6 cellular contexts compared by ENCODE assay signal in genomic region chr12:113186033-113186365, GRCh38. TPM values are rescaled to one million over a fixed set of nuclear protein-coding genes. Genes with fewer than 3 reads are reported as not detected.
DNase-seq lines count a peak whose midpoint lies in the region; ATAC-seq, FAIRE-seq and TF ChIP-seq lines count a peak whose summit lies in the region.

No MANE protein-coding gene starts in this region.

- H3K9me1 ChIP-seq in K562 (ENCODE audit: control insufficient read depth, insufficient read depth, low read length), result no peaks in the 10 kb centered on the region

- no TSS peak for BruUV-seq in K562 (replicated peaks; lab: Mats Ljungman, UMichigan)

- H3F3A ChIP-seq in neural cell (ENCODE audit: insufficient read depth, low read length, poor library complexity, severe bottlenecking), result no peaks in the 10 kb centered on the region

- H2AFZ ChIP-seq in K562 (ENCODE audit: low read depth, low read length), result peak overlapping the region; percentile 97
- peak overlapping the region; percentile 80 for H2AFZ ChIP-seq in neural cell (ENCODE audit: low read depth, low read length)

- TF ChIP-seq EP300 in K562 (IDR thresholded peaks at IDR 0.05; ENCODE audit: low read length) (no peak), neural cell (conservative IDR thresholded peaks at IDR 0.05; ENCODE audit: poor library complexity, severe bottlenecking) (no peak)

- H3K9ac ChIP-seq in K562 (ENCODE audit: insufficient read depth in 1 of 2, low read depth in 2 of 2, low read length in 2 of 2) (peak overlapping the region; percentile 96 to 100), neural cell (ENCODE audit: low read length) (peak overlapping the region; percentile 83)

- ATAC-seq in K562, result peak; percentile 1; the same call in 2 of the 3 replicates
- ATAC-seq in HG03565 (IDR thresholded peaks at IDR 0.05; ENCODE audit: unreplicated experiment), result no peak

- H4K20me1 ChIP-seq in K562 (replicated peaks; ENCODE audit: control insufficient read depth, insufficient read depth, low read length), result no peaks in the 10 kb centered on the region; the same call in 1 of the 2 replicates
- H4K20me1 ChIP-seq in neural cell (ENCODE audit: insufficient read depth), result no peaks in the 10 kb centered on the region

- TF ChIP-seq CTCF in K562 (IDR thresholded peaks at IDR 0.05 in 2 of 3, conservative IDR thresholded peaks at IDR 0.05 in 1 of 3; ENCODE audit: insufficient read depth in 2 of 3, low read depth in 1 of 3, low read length in 3 of 3) (no peak), neural cell (IDR thresholded peaks at IDR 0.05; ENCODE audit: poor library complexity, severe bottlenecking) (no peak)

- H3K9me2 ChIP-seq in neural cell (ENCODE audit: insufficient read depth, low read length), result no peaks in the 10 kb centered on the region

- peaks cover 33 to 38% of the 10 kb centered on the region in 2 experiments; a peak in 4 of 5 replicates for H3K4me1 ChIP-seq in K562 (replicated peaks in 1 of 2; ENCODE audit: control insufficient read depth in 2 of 2, insufficient read depth in 2 of 2, low read length in 2 of 2)

- H3K4me2 ChIP-seq in K562 (ENCODE audit: insufficient read depth, low read length) (peak overlapping the region; percentile 84), neural cell (ENCODE audit: low read length) (peak overlapping the region; percentile 91)

- H3K27ac ChIP-seq in K562 (ENCODE audit: extremely low read depth, low read depth, low read length), result peak overlapping the region; percentile 97
- H3K27ac ChIP-seq in neural cell (ENCODE audit: low read length), result peak overlapping the region; percentile 77

- DNase-seq in NCI-H2227 (lab: John Stamatoyannopoulos, UW; ENCODE audit: unreplicated experiment) (peak; percentile 52), NCI-H2227 treated with DMSO at 0.1 percent for 48 hours (lab: John Stamatoyannopoulos, UW) (no peak), K562 (ENCODE audit: extremely low read depth in 1 of 4, low spot score in 3 of 4) (peak in 1 of 4 experiments; percentile 65), GM19238 (ENCODE audit: insufficient read length, low spot score) (no peak)

- H3K36me3 ChIP-seq in K562 (ENCODE audit: control insufficient read depth, insufficient read depth, low read length) (peaks cover 55% of the 10 kb centered on the region), neural cell (ENCODE audit: insufficient read depth, low read length) (no peaks in the 10 kb centered on the region)

- no peak for TF ChIP-seq POLR2A in K562 (conservative IDR thresholded peaks at IDR 0.05)

- no peak for TF ChIP-seq RAD21 in K562 (CRISPR knock-in tag; conservative IDR thresholded peaks at IDR 0.05 in 1 of 2, IDR thresholded peaks at IDR 0.05 in 1 of 2)
- no peak for TF ChIP-seq RAD21 in neural cell (conservative IDR thresholded peaks at IDR 0.05)

- intact Hi-C loops in K562 (cut with micrococcal nuclease), result no loop called here

- H3K27me3 ChIP-seq in K562 (ENCODE audit: control insufficient read depth in 2 of 2, insufficient read depth in 2 of 2, low read length in 2 of 2) (no peaks in the 10 kb centered on the region), neural cell (ENCODE audit: insufficient read depth, low read depth, low read length) (no peaks in the 10 kb centered on the region)

- in situ Hi-C loops in K562 (cut with MboI), result loop anchor here (25.0 kb wide), 1 partner anchor 226 kb away; the partner anchor contains the start of genes SDS and SDSL

- H3K79me2 ChIP-seq in K562 (ENCODE audit: control insufficient read depth, insufficient read depth, low read length) (peaks cover 70% of the 10 kb centered on the region), neural cell (replicated peaks; ENCODE audit: insufficient read depth, low read length) (peaks cover 13% of the 10 kb centered on the region)

- H3K9me3 ChIP-seq in K562 (replicated peaks; ENCODE audit: control insufficient read depth, insufficient read depth, low read depth, low read length) (no peaks in the 10 kb centered on the region), neural cell (ENCODE audit: low read length) (no peaks in the 10 kb centered on the region)

- FAIRE-seq in K562 (lab: Jason Lieb, UNC), result no peak

- WGBS in K562 (ENCODE audit: insufficient coverage, low coverage, missing lambda C conversion rate), result 2% methylated on average over 11 of the region's 11 CpGs

- POLR2A ChIA-PET in K562 (lab: Yijun Ruan, JAX), result interaction anchor here (0.5 to 1.4 kb wide), 5 partner anchors 10 to 1003 kb away, joined by 3 to 4 read pairs (median 3); no protein-coding TSS in a partner anchor

- CTCF ChIA-PET in K562 (lab: Yijun Ruan, JAX; ENCODE audit: low intra/inter-chr PET ratio), result no interaction called here

- H3K4me3 ChIP-seq in K562 (peak overlapping the region; percentile 91), neural cell (ENCODE audit: low read length) (peak overlapping the region; percentile 90)

RNA-seq across cellular contexts. Expression of gene RITA1, which starts 0.5 kb away (rescaled TPM):
- total RNA-seq in K562 (2011; cell fraction: chromatin; rRNA removed; ENCODE audit: low replicate concordance), result 9.9 and 32.6 TPM in 2 replicates
- 18.9 and 25.0 TPM in 2 replicates for total RNA-seq in K562 (2011; cell fraction: nucleolus; rRNA removed)
- total RNA-seq in K562 (2011; cell fraction: nucleoplasm; rRNA removed), result 17.7 and 18.0 TPM in 2 replicates
- 40.4 and 52.0 TPM in 2 replicates for total RNA-seq in K562 (2014; rRNA removed)
- 12.7 and 15.6 TPM in 2 replicates for total RNA-seq in K562 (2014; rRNA removed; fragmentation: Illumina TruSeq; extraction: Trizol)
- 34.3 and 36.7 TPM in 2 replicates for total RNA-seq in K562 (2015; rRNA removed; fragmentation: Illumina TruSeq; extraction: Trizol)
- total RNA-seq in K562 (2021), result 34.9 and 38.9 TPM in 2 replicates
- 17.6 and 17.9 TPM in 2 replicates for polyA plus RNA-seq in K562 (2011; rRNA removed)
- 23.1 and 48.6 TPM in 2 replicates for polyA plus RNA-seq in K562 (2011; cell fraction: cytosol; rRNA removed)
- 10.9 and 15.7 TPM in 2 replicates for polyA plus RNA-seq in K562 (2011; cell fraction: nucleus; rRNA removed)
- polyA plus RNA-seq in K562 (2012), result 23.0 and 27.5 TPM in 2 replicates
- 18.0 and 27.7 TPM in 2 replicates for polyA plus RNA-seq in K562 (2014; fragmentation: Illumina TruSeq; extraction: Trizol)
- 1 to 10 TPM; 2.8 to 3.5 TPM for polyA plus RNA-seq in K562 (2014; fragmentation: Nextera tagmentation; extraction: Ambion mirVana)
- 26.4 and 35.0 TPM in 2 replicates for polyA plus RNA-seq in K562 (2014; rRNA removed)
- 10.0 and 13.0 TPM in 2 replicates for polyA minus RNA-seq in K562 (2011; rRNA and poly(A)+ RNA removed)
- polyA minus RNA-seq in K562 (2011; cell fraction: cytosol; rRNA and poly(A)+ RNA removed), result 12.1 and 15.7 TPM in 2 replicates
- polyA minus RNA-seq in K562 (2011; cell fraction: nucleus; rRNA and poly(A)+ RNA removed), result 11.0 and 11.4 TPM in 2 replicates
- 22.8 and 23.3 TPM in 2 replicates for polyA plus RNA-seq in neural cell
- polyA minus RNA-seq in neural cell, result 21.4 and 23.9 TPM in 2 replicates

RNA-seq across cellular contexts. Expression of gene DDX54, which starts 0.7 kb away (rescaled TPM):
- total RNA-seq in K562 (2011; cell fraction: chromatin; rRNA removed; ENCODE audit: low replicate concordance), result 60.9 and 181 TPM in 2 replicates
- 87.0 and 87.2 TPM in 2 replicates for total RNA-seq in K562 (2011; cell fraction: nucleolus; rRNA removed)
- 56.8 and 61.4 TPM in 2 replicates for total RNA-seq in K562 (2011; cell fraction: nucleoplasm; rRNA removed)
- total RNA-seq in K562 (2014; rRNA removed) (100 and 135 TPM in 2 replicates), K562 (2014; rRNA removed; fragmentation: Illumina TruSeq; extraction: Trizol) (23.9 and 25.8 TPM in 2 replicates), K562 (2015; rRNA removed; fragmentation: Illumina TruSeq; extraction: Trizol) (48.5 and 51.4 TPM in 2 replicates), K562 (2021) (128 and 132 TPM in 2 replicates)
- polyA plus RNA-seq in K562 (2011; rRNA removed) (56.6 and 80.5 TPM in 2 replicates), K562 (2014; fragmentation: Illumina TruSeq; extraction: Trizol) (44.4 and 77.7 TPM in 2 replicates), K562 (2014; fragmentation: Nextera tagmentation; extraction: Ambion mirVana) (1 to 10 TPM; 1.4 to 3.1 TPM), K562 (2014; rRNA removed) (74.4 and 107 TPM in 2 replicates), neural cell (52.2 and 63.3 TPM in 2 replicates)
- polyA plus RNA-seq in K562 (2011; cell fraction: cytosol; rRNA removed), result 71.0 and 78.8 TPM in 2 replicates
- 76.8 and 95.6 TPM in 2 replicates for polyA plus RNA-seq in K562 (2011; cell fraction: nucleus; rRNA removed)
- 48.8 and 67.9 TPM in 2 replicates for polyA plus RNA-seq in K562 (2012)
- polyA minus RNA-seq in K562 (2011; rRNA and poly(A)+ RNA removed), result 47.0 and 50.2 TPM in 2 replicates
- polyA minus RNA-seq in K562 (2011; cell fraction: cytosol; rRNA and poly(A)+ RNA removed), result 52.1 and 64.3 TPM in 2 replicates
- 31.1 and 49.1 TPM in 2 replicates for polyA minus RNA-seq in K562 (2011; cell fraction: nucleus; rRNA and poly(A)+ RNA removed)
- 26.1 and 28.0 TPM in 2 replicates for polyA minus RNA-seq in neural cell

RNA-seq across cellular contexts. Expression of gene TPCN1, which starts 35.3 kb away (rescaled TPM):
- 112 and 252 TPM in 2 replicates for total RNA-seq in K562 (2011; cell fraction: chromatin; rRNA removed; ENCODE audit: low replicate concordance)
- 110 and 123 TPM in 2 replicates for total RNA-seq in K562 (2011; cell fraction: nucleolus; rRNA removed)
- total RNA-seq in K562 (2011; cell fraction: nucleoplasm; rRNA removed), result 98.7 and 108 TPM in 2 replicates
- total RNA-seq in K562 (2014; rRNA removed), result 6.4 and 9.2 TPM in 2 replicates
- 5.5 and 6.1 TPM in 2 replicates for total RNA-seq in K562 (2014; rRNA removed; fragmentation: Illumina TruSeq; extraction: Trizol)
- 7.4 and 7.8 TPM in 2 replicates for total RNA-seq in K562 (2015; rRNA removed; fragmentation: Illumina TruSeq; extraction: Trizol)
- 23.8 and 27.2 TPM in 2 replicates for total RNA-seq in K562 (2021)
- polyA plus RNA-seq in K562 (2011; rRNA removed), result 12.8 and 18.9 TPM in 2 replicates
- 8.0 and 10.3 TPM in 2 replicates for polyA plus RNA-seq in K562 (2011; cell fraction: cytosol; rRNA removed)
- 137 and 160 TPM in 2 replicates for polyA plus RNA-seq in K562 (2011; cell fraction: nucleus; rRNA removed)
- 20.9 and 33.9 TPM in 2 replicates for polyA plus RNA-seq in K562 (2012)
- 16.2 and 17.0 TPM in 2 replicates for polyA plus RNA-seq in K562 (2014; fragmentation: Illumina TruSeq; extraction: Trizol)
- polyA plus RNA-seq in K562 (2014; fragmentation: Nextera tagmentation; extraction: Ambion mirVana), result 1 to 10 TPM in 1 of 2 experiments, under 1 TPM in 1; 0.80 to 1.1 TPM
- polyA plus RNA-seq in K562 (2014; rRNA removed), result 19.2 and 19.3 TPM in 2 replicates
- polyA minus RNA-seq in K562 (2011; rRNA and poly(A)+ RNA removed), result 7.8 and 12.1 TPM in 2 replicates
- polyA minus RNA-seq in K562 (2011; cell fraction: cytosol; rRNA and poly(A)+ RNA removed), result 17.9 and 21.8 TPM in 2 replicates
- polyA minus RNA-seq in K562 (2011; cell fraction: nucleus; rRNA and poly(A)+ RNA removed), result 30.6 and 40.4 TPM in 2 replicates
- 3.8 and 4.0 TPM in 2 replicates for polyA plus RNA-seq in neural cell
- 2.2 and 2.3 TPM in 2 replicates for polyA minus RNA-seq in neural cell

RNA-seq across cellular contexts. Expression of gene CFAP73, which starts 36.5 kb away (rescaled TPM):
- total RNA-seq in K562 (2011; cell fraction: chromatin; rRNA removed; ENCODE audit: low replicate concordance), result not detected in 2 replicates
- not detected in 2 replicates for total RNA-seq in K562 (2011; cell fraction: nucleolus; rRNA removed)
- not detected in 2 replicates for total RNA-seq in K562 (2011; cell fraction: nucleoplasm; rRNA removed)
- total RNA-seq in K562 (2014; rRNA removed) (not detected in 2 replicates), K562 (2014; rRNA removed; fragmentation: Illumina TruSeq; extraction: Trizol) (not detected in 2 replicates), K562 (2015; rRNA removed; fragmentation: Illumina TruSeq; extraction: Trizol) (not detected in 2 replicates), K562 (2021) (not detected in 2 replicates)
- polyA plus RNA-seq in K562 (2011; rRNA removed) (not detected in 2 replicates), K562 (2014; fragmentation: Illumina TruSeq; extraction: Trizol) (not detected in 2 replicates), K562 (2014; fragmentation: Nextera tagmentation; extraction: Ambion mirVana) (not detected), K562 (2014; rRNA removed) (not detected in 2 replicates), neural cell (not detected in 2 replicates)
- not detected in 2 replicates for polyA plus RNA-seq in K562 (2011; cell fraction: cytosol; rRNA removed)
- not detected in 2 replicates for polyA plus RNA-seq in K562 (2011; cell fraction: nucleus; rRNA removed)
- 0.14 and 0.17 TPM in 2 replicates for polyA plus RNA-seq in K562 (2012)
- polyA minus RNA-seq in K562 (2011; rRNA and poly(A)+ RNA removed), result not detected in 2 replicates
- not detected in 2 replicates for polyA minus RNA-seq in K562 (2011; cell fraction: cytosol; rRNA and poly(A)+ RNA removed)
- not detected in 2 replicates for polyA minus RNA-seq in K562 (2011; cell fraction: nucleus; rRNA and poly(A)+ RNA removed)
- not detected in 2 replicates for polyA minus RNA-seq in neural cell

RNA-seq across cellular contexts. Expression of gene RASAL1, which starts 50.4 kb away (rescaled TPM):
- total RNA-seq in K562 (2011; cell fraction: chromatin; rRNA removed; ENCODE audit: low replicate concordance), result 0.30 TPM in 1 of 2 replicates, not detected in the other
- 0.17 TPM in 1 of 2 replicates, not detected in the other for total RNA-seq in K562 (2011; cell fraction: nucleolus; rRNA removed)
- not detected in 2 replicates for total RNA-seq in K562 (2011; cell fraction: nucleoplasm; rRNA removed)
- total RNA-seq in K562 (2014; rRNA removed), result 0.08 and 0.14 TPM in 2 replicates
- not detected in 2 replicates for total RNA-seq in K562 (2014; rRNA removed; fragmentation: Illumina TruSeq; extraction: Trizol)
- not detected in 2 replicates for total RNA-seq in K562 (2015; rRNA removed; fragmentation: Illumina TruSeq; extraction: Trizol)
- total RNA-seq in K562 (2021), result 0.16 TPM in 1 of 2 replicates, not detected in the other
- 0.06 TPM in 1 of 2 replicates, not detected in the other for polyA plus RNA-seq in K562 (2011; rRNA removed)
- 0.03 TPM in 1 of 2 replicates, not detected in the other for polyA plus RNA-seq in K562 (2011; cell fraction: cytosol; rRNA removed)
- 0.07 and 0.18 TPM in 2 replicates for polyA plus RNA-seq in K562 (2011; cell fraction: nucleus; rRNA removed)
- polyA plus RNA-seq in K562 (2012), result 0.04 TPM in 1 of 2 replicates, not detected in the other
- not detected in 2 replicates for polyA plus RNA-seq in K562 (2014; fragmentation: Illumina TruSeq; extraction: Trizol)
- not detected for polyA plus RNA-seq in K562 (2014; fragmentation: Nextera tagmentation; extraction: Ambion mirVana)
- not detected in 2 replicates for polyA plus RNA-seq in K562 (2014; rRNA removed)
- not detected in 2 replicates for polyA minus RNA-seq in K562 (2011; rRNA and poly(A)+ RNA removed)
- polyA minus RNA-seq in K562 (2011; cell fraction: cytosol; rRNA and poly(A)+ RNA removed), result not detected in 2 replicates
- not detected in 2 replicates for polyA minus RNA-seq in K562 (2011; cell fraction: nucleus; rRNA and poly(A)+ RNA removed)
- polyA plus RNA-seq in neural cell, result 0.14 and 0.15 TPM in 2 replicates
- not detected in 2 replicates for polyA minus RNA-seq in neural cell
